ENCODE assay signal across 16 cellular contexts in genomic region chr4:126358041-126358440, GRCh38.
DNase-seq lines count a peak whose midpoint lies in the region; ATAC-seq and TF ChIP-seq lines count a peak whose summit lies in the region.
"Had no signal": no experiment of that assay in that cellular context is flagged by ENCODE, and none has a peak within 500 bp of the region (broad histone marks: within the 10 kb centered on the region; RNA-seq: fewer than 3 reads in every experiment).

No MANE protein-coding gene starts in this region.

- H3K4me3 ChIP-seq in PC-3 (ENCODE audit: low read length) (no peak overlapping the region), vagina (no peak overlapping the region)
- H3K4me3 ChIP-seq: BLaER1 treated with 17β-estradiol and CSF1 and Interleukin-3, amounts not matched to agents 10 nM and 100 nM; GM23248; HAP-1 had no signal

- H4K20me1 ChIP-seq in PC-3 (ENCODE audit: low read length), result no peaks in the 10 kb centered on the region
- H4K20me1 ChIP-seq: BLaER1 treated with 17β-estradiol and CSF1 and Interleukin-3, amounts not matched to agents 10 nM and 100 nM had no signal

- H3F3A ChIP-seq in PC-3 (ENCODE audit: low read length, unreplicated experiment), result no peaks in the 10 kb centered on the region

- H3K36me3 ChIP-seq in PC-3 (ENCODE audit: low read depth, low read length) (no peaks in the 10 kb centered on the region), vagina (no peaks in the 10 kb centered on the region)
- H3K36me3 ChIP-seq: BLaER1 treated with 17β-estradiol and CSF1 and Interleukin-3, amounts not matched to agents 10 nM and 100 nM; HAP-1 had no signal

- H3K27ac ChIP-seq in PC-3 (ENCODE audit: low read length) (no peak overlapping the region), vagina (no peak overlapping the region)
- H3K27ac ChIP-seq: BLaER1 treated with 17β-estradiol and CSF1 and Interleukin-3, amounts not matched to agents 10 nM and 100 nM; GM23248; HL-60 had no signal

- no peak overlapping the region for H2AFZ ChIP-seq in PC-3 (ENCODE audit: low read length)
- H2AFZ ChIP-seq: GM23248 had no signal

- no peak for TF ChIP-seq POLR2A in vagina (IDR thresholded peaks at IDR 0.05)

- H3K27me3 ChIP-seq in PC-3 (ENCODE audit: low read length) (no peaks in the 10 kb centered on the region), vagina (no peaks in the 10 kb centered on the region)
- H3K27me3 ChIP-seq: BLaER1 treated with 17β-estradiol and CSF1 and Interleukin-3, amounts not matched to agents 10 nM and 100 nM had no signal

- CTCF ChIA-PET in PC-3 (lab: Charles Lee), result no interaction called here

- no peaks in the 10 kb centered on the region for H3K9me3 ChIP-seq in PC-3 (ENCODE audit: low read length)
- no peaks in the 10 kb centered on the region for H3K9me3 ChIP-seq in vagina
- H3K9me3 ChIP-seq: BLaER1 treated with 17β-estradiol and CSF1 and Interleukin-3, amounts not matched to agents 10 nM and 100 nM; HAP-1 had no signal

- TF ChIP-seq CTCF in PC-3 (conservative IDR thresholded peaks at IDR 0.05; ENCODE audit: low read depth, low read length), result no peak
- no peak for TF ChIP-seq CTCF in vagina (IDR thresholded peaks at IDR 0.05)

- no peaks in the 10 kb centered on the region for H3K79me2 ChIP-seq in PC-3 (ENCODE audit: low read length)

- POLR2A ChIA-PET in PC-3 (lab: Charles Lee; ENCODE audit: unreplicated experiment), result no interaction called here

- H3K4me2 ChIP-seq in PC-3 (ENCODE audit: low read length), result no peak overlapping the region
- H3K4me2 ChIP-seq: BLaER1 treated with 17β-estradiol and CSF1 and Interleukin-3, amounts not matched to agents 10 nM and 100 nM had no signal

- intact Hi-C loops in PC-3 (cut with micrococcal nuclease), result no loop called here
- intact Hi-C loops in vagina (cut with DNase I), result no loop called here

- no TSS peak for BruUV-seq in PC-3 (replicated peaks; lab: Mats Ljungman, UMichigan)

- DNase-seq in DMS 273 (lab: John Stamatoyannopoulos, UW; ENCODE audit: unreplicated experiment) (peak; percentile 73), NCI-H2171 treated with DMSO at 0.1 percent for 48 hours (lab: John Stamatoyannopoulos, UW) (peak; percentile 29), NCI-H524 treated with DMSO at 0.1 percent for 48 hours (lab: John Stamatoyannopoulos, UW) (peak; percentile 60), PC-3 (no peak), vagina (ENCODE audit: extremely low spot score in 2 of 2) (no peak)
- DNase-seq: Calu3; CD8-positive, alpha-beta T cell; DMS153; DMS79; GDM1; GM23248; IMR-90 had no signal

- H3K4me1 ChIP-seq in PC-3 (ENCODE audit: insufficient read depth, low read length) (no peaks in the 10 kb centered on the region), vagina (no peaks in the 10 kb centered on the region)
- H3K4me1 ChIP-seq: BLaER1 treated with 17β-estradiol and CSF1 and Interleukin-3, amounts not matched to agents 10 nM and 100 nM had no signal

- ATAC-seq in PC-3, result no peak
- ATAC-seq in HG03135 (IDR thresholded peaks at IDR 0.05; ENCODE audit: unreplicated experiment), result no peak
- ATAC-seq: CD8-positive, alpha-beta T cell had no signal

- no peaks in the 10 kb centered on the region for H3K9me2 ChIP-seq in PC-3 (replicated peaks; ENCODE audit: low read length)

- no peak overlapping the region for H3K9ac ChIP-seq in PC-3 (ENCODE audit: low read length)
- H3K9ac ChIP-seq: BLaER1 treated with 17β-estradiol and CSF1 and Interleukin-3, amounts not matched to agents 10 nM and 100 nM; GM23248 had no signal

Comparison
In these comparisons a context has a peak if more than half of its experiments do, and no peak if none do; other contexts are left out.
1. DNase-seq: peak in DMS 273 (single experiment), NCI-H2171 treated with DMSO at 0.1 percent for 48 hours (single experiment) and NCI-H524 treated with DMSO at 0.1 percent for 48 hours (single experiment); none in PC-3 (single experiment) and vagina (0 of 2).